8 cellular contexts compared by ENCODE assay signal in the genomic region with DNA sequence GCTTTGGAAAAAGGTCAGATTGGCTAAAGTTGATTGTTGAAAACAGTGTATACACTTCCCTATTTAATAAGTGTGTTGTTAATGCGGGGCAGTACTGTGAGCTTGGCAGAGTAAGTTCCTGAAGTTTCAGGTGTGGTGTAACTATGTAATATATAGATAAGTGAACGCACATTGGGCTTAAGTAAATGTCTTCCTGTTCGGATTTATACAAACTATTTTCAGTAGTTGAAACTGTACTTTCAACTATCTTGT. TPM values are rescaled to one million over a fixed set of nuclear protein-coding genes. Genes with fewer than 3 reads are reported as not detected.
DNase-seq lines count a peak whose midpoint lies in the region; ATAC-seq, FAIRE-seq and TF ChIP-seq lines count a peak whose summit lies in the region.

No MANE protein-coding gene starts in this region.

- no peaks in the 10 kb centered on the region for H3K27me3 ChIP-seq in Caco-2 (replicated peaks; ENCODE audit: control insufficient read depth, insufficient read depth, low read length)
- H3K27me3 ChIP-seq in PC-9 (ENCODE audit: insufficient read depth, low read depth) = no peaks in the 10 kb centered on the region
- H3K27me3 ChIP-seq in pancreas = no peaks in the 10 kb centered on the region

- POLR2A ChIA-PET in Caco-2 (lab: Charles Lee) = interaction anchor here (1.0 to 1.7 kb wide), 5 partner anchors 9 to 381 kb away, joined by 3 to 17 read pairs (median 10); a partner anchor contains a TSS
- POLR2A ChIA-PET in PC-9 (lab: Charles Lee; ENCODE audit: unreplicated experiment) = interaction anchor here (0.6 to 1.0 kb wide), 4 partner anchors 20 to 1123 kb away, joined by 3 to 4 read pairs (median 3); a partner anchor contains a TSS

- H3K27me3 Mint-ChIP-seq in Caco-2 (ENCODE audit: insufficient read depth, unreplicated experiment) = peaks cover 5% of the 10 kb centered on the region

- no peak for DNase-seq in Caco-2
- DNase-seq in PC-9 = no peak
- no peak for DNase-seq in epithelial cell of prostate (ENCODE audit: low read depth, low spot score)
- no peak for DNase-seq in pancreas
- DNase-seq in stimulated activated CD4-positive, alpha-beta T cell treated with anti-CD3 and anti-CD28 coated beads, Interleukin-12 subunit alpha, Interleukin-12 subunit beta, amount 100 ng/mL, for 4 hours = no peak
- no peak for DNase-seq in mucosa of gallbladder (ENCODE audit: low spot score)

- no peaks in the 10 kb centered on the region for H3K9me3 Mint-ChIP-seq in Caco-2 (ENCODE audit: unreplicated experiment)

- H3K9me3 ChIP-seq in Caco-2 (no peaks in the 10 kb centered on the region), PC-9 (ENCODE audit: insufficient read depth, low read depth) (no peaks in the 10 kb centered on the region), pancreas (no peaks in the 10 kb centered on the region)

- peak overlapping the region; percentile 78 for H3K4me2 ChIP-seq in PC-9

- H2AFZ ChIP-seq in PC-9 = peak overlapping the region; percentile 79

- peak overlapping the region; percentile 99 for H3K4me3 Mint-ChIP-seq in Caco-2 (ENCODE audit: unreplicated experiment)

- 1 to 3% methylated on average over 3 of the region's 3 CpGs for WGBS in pancreas, 2 donors

- H3K9me2 ChIP-seq in PC-9 (ENCODE audit: insufficient read depth) = no peaks in the 10 kb centered on the region

- BruUV-seq in Caco-2 (replicated peaks; lab: Mats Ljungman, UMichigan) (TSS peak; percentile 63), PC-9 (replicated peaks; lab: Mats Ljungman, UMichigan) (no TSS peak)

- H3K4me3 ChIP-seq in Caco-2 (ENCODE audit: low read depth, low read length) = peak overlapping the region; percentile 82
- H3K4me3 ChIP-seq in PC-9 = peak overlapping the region; percentile 95
- peak overlapping the region; percentile 59 to 78 (median 72) for H3K4me3 ChIP-seq in pancreas

- H3K79me2 ChIP-seq in PC-9 (ENCODE audit: low read depth) = peaks cover 34% of the 10 kb centered on the region

- H3F3A ChIP-seq in PC-9 (ENCODE audit: insufficient read depth, low read depth) = peaks cover 40% of the 10 kb centered on the region

- H3K27ac ChIP-seq in PC-9 (peak overlapping the region; percentile 91), epithelial cell of prostate (peak overlapping the region; percentile 95), pancreas (peak overlapping the region; percentile 90 to 99 (median 96))

- H3K36me3 ChIP-seq in Caco-2 (ENCODE audit: control insufficient read depth, insufficient read depth, low read length) = peaks cover 5% of the 10 kb centered on the region; the same call in 1 of the 2 replicates
- peaks cover 36% of the 10 kb centered on the region for H3K36me3 ChIP-seq in PC-9 (ENCODE audit: low read depth)
- peaks cover 0 to 21% (median 15%) of the 10 kb centered on the region in 3 donors for H3K36me3 ChIP-seq in pancreas

- peaks cover 49% of the 10 kb centered on the region for H3K36me3 Mint-ChIP-seq in Caco-2 (ENCODE audit: insufficient read depth, unreplicated experiment)

- FAIRE-seq in pancreas (lab: Jason Lieb, UNC) = no peak

- H4K20me1 ChIP-seq in PC-9 (ENCODE audit: insufficient read depth) = peaks cover 31% of the 10 kb centered on the region

- peak overlapping the region; percentile 100 for H3K27ac Mint-ChIP-seq in Caco-2 (ENCODE audit: unreplicated experiment)

- H3K4me1 ChIP-seq in Caco-2 (peaks cover 13% of the 10 kb centered on the region; the same call in 1 of the 2 replicates), PC-9 (replicated peaks; ENCODE audit: insufficient read depth) (peaks cover 33% of the 10 kb centered on the region), pancreas (peaks cover 10 to 30% (median 27%) of the 10 kb centered on the region in 3 donors)

- H3K4me1 Mint-ChIP-seq in Caco-2 (ENCODE audit: low read depth, unreplicated experiment) = peaks cover 12% of the 10 kb centered on the region

- CTCF ChIA-PET in Caco-2 (lab: Charles Lee) (no interaction called here), PC-9 (lab: Charles Lee) (no interaction called here)

- TF ChIP-seq CTCF in Caco-2 (IDR thresholded peaks at IDR 0.05; ENCODE audit: insufficient read depth in 1 of 2, low read depth in 1 of 2, low read length in 1 of 2, severe bottlenecking in 1 of 2, unreplicated experiment in 1 of 2) (no peak), PC-9 (conservative IDR thresholded peaks at IDR 0.05) (no peak), pancreas (IDR thresholded peaks at IDR 0.05) (no peak)

- intact Hi-C loops in Caco-2 (cut with micrococcal nuclease; ENCODE audit: unreplicated experiment) = loop anchor here (2.0 to 5.0 kb wide), 4 partner anchors 58 to 394 kb away; a partner anchor contains a TSS
- intact Hi-C loops in PC-9 (cut with micrococcal nuclease; ENCODE audit: unreplicated experiment) = loop anchor here (2.0 to 10.0 kb wide), 6 partner anchors 152 to 1334 kb away; a partner anchor contains a TSS
- intact Hi-C loops in pancreas (cut with DNase I) = no loop called here

- ATAC-seq in pancreas = peak in 2 of 4 donors; percentile 0 to 4
- no peak for ATAC-seq in HG03378 (IDR thresholded peaks at IDR 0.05; ENCODE audit: unreplicated experiment)
- no peak for ATAC-seq in GM21737 (IDR thresholded peaks at IDR 0.05; ENCODE audit: unreplicated experiment)

RNA-seq across cellular contexts. Expression of a gene that starts 0.9 kb away (rescaled TPM):
- total RNA-seq in Caco-2 (2022) (8.1 and 8.4 TPM in 2 replicates), PC-9 (2021) (7.4 and 8.3 TPM in 2 replicates), pancreas (1 to 10 TPM; 3.8 to 7.0 (median 4.4) TPM), mucosa of gallbladder (13.0 TPM)
- polyA plus RNA-seq in pancreas = 1 to 10 TPM; 1.2 to 1.3 TPM

RNA-seq across cellular contexts. Expression of a gene that starts 1.2 kb away (rescaled TPM):
- total RNA-seq in Caco-2 (2022) = 559 and 641 TPM in 2 replicates
- 234 and 352 TPM in 2 replicates for total RNA-seq in PC-9 (2021)
- total RNA-seq in pancreas = 100 to 1,000 TPM; 214 to 698 (median 401) TPM
- polyA plus RNA-seq in pancreas = 1,000 to 10,000 TPM in 1 of 2 donors, 100 to 1,000 TPM in 1; 558 to 1,057 TPM
- 234 TPM for total RNA-seq in mucosa of gallbladder

RNA-seq across cellular contexts. Expression of a gene that starts 44.4 kb away (rescaled TPM):
- total RNA-seq in Caco-2 (2022) (21.3 and 23.1 TPM in 2 replicates), PC-9 (2021) (14.4 and 19.5 TPM in 2 replicates), pancreas (1 to 10 TPM in 4 of 6 donors, under 1 TPM in 2; 0.83 to 2.0 (median 1.5) TPM), mucosa of gallbladder (5.5 TPM)
- polyA plus RNA-seq in pancreas = under 1 TPM; 0.73 to 0.80 TPM

RNA-seq across cellular contexts. Expression of a gene that starts 44.6 kb away (rescaled TPM):
- total RNA-seq in Caco-2 (2022) (41.3 and 45.1 TPM in 2 replicates), PC-9 (2021) (15.0 and 18.3 TPM in 2 replicates), pancreas (10 to 100 TPM in 1 of 6 donors, 1 to 10 TPM in 5; 3.9 to 11.1 (median 5.9) TPM), mucosa of gallbladder (16.9 TPM)
- 1 to 10 TPM; 3.4 to 5.1 TPM for polyA plus RNA-seq in pancreas

RNA-seq across cellular contexts. Expression of a gene that starts 48.1 kb away (rescaled TPM):
- total RNA-seq in Caco-2 (2022) = 0.65 and 0.98 TPM in 2 replicates
- 0.44 TPM in 1 of 2 replicates, not detected in the other for total RNA-seq in PC-9 (2021)
- total RNA-seq in pancreas = 1 to 10 TPM in 1 of 6 donors, under 1 TPM in 1, not detected in 4; 0.16 to 1.2 TPM
- not detected for polyA plus RNA-seq in pancreas
- total RNA-seq in mucosa of gallbladder = 1.2 TPM

Comparison
In these comparisons a context has a peak if more than half of its experiments do, and no peak if none do; other contexts are left out.
1. intact Hi-C loops: an anchor here in Caco-2 (2.0 to 5.0 kb wide) and PC-9 (2.0 to 10.0 kb wide); none called in pancreas.